In the genomic region with DNA sequence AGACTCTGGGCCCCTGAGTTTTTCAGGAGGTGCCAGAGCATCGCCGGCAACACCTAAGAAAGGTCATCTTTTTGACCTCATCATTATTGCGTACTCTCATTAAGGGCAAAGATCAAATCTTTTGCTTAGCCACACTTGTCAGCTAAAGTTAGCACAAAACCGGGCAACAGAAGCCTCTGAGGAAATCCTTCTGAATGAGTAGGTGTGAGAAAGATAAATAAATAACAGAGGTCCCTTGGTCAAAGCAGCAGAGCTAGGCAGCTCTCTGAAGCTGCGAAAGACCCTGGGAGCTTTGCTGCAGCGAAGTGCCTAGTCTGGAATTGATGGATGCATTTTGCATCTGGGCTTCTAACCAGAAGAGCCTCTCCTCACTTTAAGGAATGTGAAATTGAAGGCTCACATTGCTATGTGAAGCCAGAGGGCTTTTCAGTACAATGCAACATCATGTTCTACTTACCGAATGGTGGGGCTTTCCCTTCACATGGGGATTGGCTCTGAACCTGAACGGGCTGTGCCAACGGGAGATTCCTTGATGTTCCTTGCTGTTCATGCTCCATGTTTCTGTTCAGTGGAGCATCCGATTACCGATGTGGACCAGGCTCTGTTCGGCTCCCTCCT, we compare ENCODE assay signal across 19 cellular contexts.
A peak's percentile ranks its signal among the peaks of the same experiment; 100 is the strongest.
DNase-seq lines count a peak whose midpoint lies in the region; ATAC-seq and TF ChIP-seq lines count a peak whose summit lies in the region.
"Had no signal": no experiment of that assay in that cellular context is flagged by ENCODE, and none has a peak within 500 bp of the region (broad histone marks: within the 10 kb centered on the region; RNA-seq: fewer than 3 reads in every experiment).

No MANE protein-coding gene starts in this region.

- no peak overlapping the region for H3K18ac ChIP-seq in IMR-90 (ENCODE audit: low read depth, low read length)
- H3K18ac ChIP-seq in neuronal stem cell (ENCODE audit: low read length): no peak overlapping the region

- peak overlapping the region; percentile 4 for H2AFZ ChIP-seq in IMR-90 (replicated peaks; ENCODE audit: low read length, poor library complexity)
- peak overlapping the region; percentile 37 for H2AFZ ChIP-seq in neuronal stem cell (ENCODE audit: low read length)

- H3K9me1 ChIP-seq in IMR-90 (ENCODE audit: insufficient read depth, low read length): no peaks in the 10 kb centered on the region; the same call in 1 of the 2 replicates

- dilution Hi-C loops in IMR-90 (cut with HindIII; ENCODE audit: low sequenced_read_pairs, unreplicated experiment): no loop called here

- no peaks in the 10 kb centered on the region for H4K20me1 ChIP-seq in IMR-90 (ENCODE audit: insufficient read depth, low read length)

- no peak overlapping the region for H2BK5ac ChIP-seq in IMR-90 (ENCODE audit: low read depth, low read length, poor library complexity, severe bottlenecking)
- no peak overlapping the region for H2BK5ac ChIP-seq in neuronal stem cell (ENCODE audit: low read length)

- H2BK20ac ChIP-seq in IMR-90 (ENCODE audit: low read depth, low read length): no peak overlapping the region

- no peak overlapping the region for H2AK5ac ChIP-seq in IMR-90 (ENCODE audit: low read depth, low read length)
- H2AK5ac ChIP-seq in neuronal stem cell (ENCODE audit: low read depth, low read length): no peak overlapping the region

- no peak overlapping the region for H3K14ac ChIP-seq in IMR-90 (replicated peaks; ENCODE audit: low read depth, low read length)
- no peak overlapping the region for H3K14ac ChIP-seq in neuronal stem cell (ENCODE audit: low read length)

- H3K79me1 ChIP-seq in IMR-90 (ENCODE audit: low read depth in 1 of 2, low read length in 2 of 2) (no peaks in the 10 kb centered on the region), neuronal stem cell (ENCODE audit: low read depth, low read length) (no peaks in the 10 kb centered on the region)

- H3K23ac ChIP-seq in IMR-90 (ENCODE audit: low read depth, low read length): no peak overlapping the region
- H3K23ac ChIP-seq in neuronal stem cell (ENCODE audit: low read depth, low read length, poor library complexity): no peak overlapping the region

- 0% methylated on average over 8 of the region's 12 CpGs; no CpG with 5 or more reads in 1 of the 2 experiments for WGBS in IMR-90 (ENCODE audit: extremely low coverage in 2 of 2, insufficient read length in 1 of 2), 2 experiments
- no CpG with 5 or more reads among the region's 12 CpGs for WGBS in neuronal stem cell (ENCODE audit: extremely low coverage in 2 of 2, insufficient read length in 2 of 2, insufficient replicate concordance in 1 of 2), 2 donors
- WGBS in spleen, 5 donors: 66 to 77% (median 71%) methylated on average over 12 of the region's 12 CpGs

- in situ Hi-C loops in IMR-90 (cut with MboI; ENCODE audit: low sequenced_read_pairs): no loop called here
- in situ Hi-C loops in KBM-7 (cut with MboI; ENCODE audit: low pct_unique_long_range_greater_than_20kb, low sequenced_read_pairs): no loop called here

- no peak for TF ChIP-seq RAD21 in IMR-90 (IDR thresholded peaks at IDR 0.05; ENCODE audit: low read length)

- POLR2A ChIA-PET in IMR-90 (lab: Charles Lee; ENCODE audit: unreplicated experiment): no interaction called here

- intact Hi-C loops in IMR-90 (cut with micrococcal nuclease) (no loop called here), spleen (cut with DNase I; ENCODE audit: low total_unique reads) (no loop called here)

- no peaks in the 10 kb centered on the region for H3K36me3 ChIP-seq in IMR-90 (ENCODE audit: control insufficient read depth, insufficient read depth, low read length)
- no peaks in the 10 kb centered on the region for H3K36me3 ChIP-seq in neuronal stem cell (replicated peaks in 1 of 2; ENCODE audit: control insufficient read depth in 2 of 2, insufficient read depth in 2 of 2, low read length in 2 of 2)
- H3K36me3 ChIP-seq in spleen: no peaks in the 10 kb centered on the region
- H3K36me3 ChIP-seq: MG63 had no signal

- TF ChIP-seq CTCF in AG09319 (IDR thresholded peaks at IDR 0.05; ENCODE audit: low read depth, low read length) (no peak), IMR-90 (conservative IDR thresholded peaks at IDR 0.05; ENCODE audit: low read depth, low read length) (no peak), spleen (IDR thresholded peaks at IDR 0.05 in 8 of 11, conservative IDR thresholded peaks at IDR 0.05 in 3 of 11) (no peak)

- DNase-seq in AG09319 (ENCODE audit: extremely low read depth, low read depth) (peak; percentile 15), IMR-90 (peak; percentile 25), fibroblast of the conjunctiva (ENCODE audit: low read depth) (peak; percentile 13), neuronal stem cell (ENCODE audit: low spot score) (no peak), KBM-7 (no peak), spleen (no peak), caudate nucleus (lab: John Stamatoyannopoulos, UW) (no peak)
- DNase-seq: activated CD4-positive, alpha-beta T cell treated with anti-CD3 and anti-CD28 coated beads for 4 hours; AML-193; erythroblast; MG63; naive B cell; NCI-H1436 treated with DMSO at 0.1 percent for 48 hours; NCI-H2171; NCI-H526 treated with DMSO at 0.1 percent for 48 hours; small intestine; stimulated activated CD4-positive, alpha-beta T cell treated with anti-CD3 and anti-CD28 coated beads, Interleukin-4, amount 100 ng/mL, for 24 hours had no signal

- H2BK12ac ChIP-seq in neuronal stem cell (ENCODE audit: low read length): no peak overlapping the region

- CTCF ChIA-PET in IMR-90 (lab: Yijun Ruan, JAX): no interaction called here

- H2BK15ac ChIP-seq in IMR-90 (ENCODE audit: low read depth, low read length) (no peak overlapping the region), neuronal stem cell (ENCODE audit: low read length) (no peak overlapping the region)

- H3K9me3 ChIP-seq in IMR-90 (ENCODE audit: control insufficient read depth, insufficient read depth, low read length): no peaks in the 10 kb centered on the region
- no peaks in the 10 kb centered on the region for H3K9me3 ChIP-seq in neuronal stem cell (replicated peaks in 1 of 2; ENCODE audit: control insufficient read depth in 2 of 2, insufficient read depth in 1 of 2, low read depth in 1 of 2, low read length in 2 of 2)
- H3K9me3 ChIP-seq in spleen: no peaks in the 10 kb centered on the region
- H3K9me3 ChIP-seq: MG63 had no signal

- no peak overlapping the region for H4K5ac ChIP-seq in IMR-90 (ENCODE audit: low read depth, low read length)

- BruUV-seq in IMR-90 (replicated peaks; lab: Mats Ljungman, UMichigan): no TSS peak

- H3K27me3 ChIP-seq in IMR-90 (ENCODE audit: control insufficient read depth, insufficient read depth, low read length) (peaks cover 20% of the 10 kb centered on the region), neuronal stem cell (ENCODE audit: control insufficient read depth in 3 of 3, insufficient read depth in 3 of 3, low read depth in 1 of 3, low read length in 3 of 3) (no peaks in the 10 kb centered on the region), spleen (replicated peaks in 1 of 7) (peaks cover 0 to 10% (median 0%) of the 10 kb centered on the region in 7 donors)
- H3K27me3 ChIP-seq: MG63 had no signal

- H4K91ac ChIP-seq in IMR-90 (ENCODE audit: insufficient read depth, low read depth, low read length) (no peak overlapping the region), neuronal stem cell (ENCODE audit: low read depth, low read length, poor library complexity) (no peak overlapping the region)

- no peak overlapping the region for H3K9ac ChIP-seq in IMR-90 (ENCODE audit: low read depth, low read length)
- no peak overlapping the region for H3K9ac ChIP-seq in neuronal stem cell (ENCODE audit: low read depth, low read length, poor library complexity)

- TF ChIP-seq POLR2A in IMR-90 (IDR thresholded peaks at IDR 0.05; ENCODE audit: low read depth, low read length) (no peak), spleen (IDR thresholded peaks at IDR 0.05) (no peak)

- no peaks in the 10 kb centered on the region; the same call in 1 of the 2 replicates for H3K4me1 ChIP-seq in IMR-90 (ENCODE audit: control insufficient read depth, insufficient read depth, low read length)
- H3K4me1 ChIP-seq in neuronal stem cell (ENCODE audit: control insufficient read depth in 2 of 2, insufficient read depth in 1 of 2, low read depth in 1 of 2, low read length in 2 of 2): peaks cover 5 to 10% of the 10 kb centered on the region in 2 donors
- no peaks in the 10 kb centered on the region for H3K4me1 ChIP-seq in spleen

- H2BK120ac ChIP-seq in IMR-90 (ENCODE audit: low read depth, low read length) (no peak overlapping the region), neuronal stem cell (ENCODE audit: low read depth, low read length) (no peak overlapping the region)

- H3K27ac ChIP-seq in IMR-90 (ENCODE audit: insufficient read depth, low read length) (no peak overlapping the region), neuronal stem cell (replicated peaks; ENCODE audit: low read length) (no peak overlapping the region), spleen (no peak overlapping the region), caudate nucleus (ENCODE audit: low read depth, low read length) (no peak overlapping the region)

- ATAC-seq in IMR-90 (ENCODE audit: low read depth) (peak; percentile 51), HG03025 (IDR thresholded peaks at IDR 0.05; ENCODE audit: low FRiP score, unreplicated experiment) (no peak)

- H3K56ac ChIP-seq in IMR-90 (ENCODE audit: extremely low read depth, insufficient read depth, low read length): no peak overlapping the region

- H3K4ac ChIP-seq in IMR-90 (ENCODE audit: low read depth, low read length): no peak overlapping the region
- H3K4ac ChIP-seq in neuronal stem cell (ENCODE audit: low read length): no peak overlapping the region

- H2AK9ac ChIP-seq in IMR-90 (replicated peaks; ENCODE audit: low read depth, low read length, poor library complexity): peak overlapping the region; percentile 44

- H4K8ac ChIP-seq in IMR-90 (ENCODE audit: low read depth in 2 of 2, low read length in 2 of 2) (no peak overlapping the region), neuronal stem cell (ENCODE audit: low read depth, low read length) (no peak overlapping the region)

- H3K4me2 ChIP-seq in IMR-90 (ENCODE audit: low read depth, low read length) (peak overlapping the region; percentile 44), neuronal stem cell (ENCODE audit: insufficient read depth, low read length, poor library complexity, severe bottlenecking) (no peak overlapping the region)

- H3K4me3 ChIP-seq in IMR-90 (ENCODE audit: insufficient read depth, low read depth, low read length) (no peak overlapping the region), neuronal stem cell (ENCODE audit: low read length in 2 of 2) (no peak overlapping the region), spleen (no peak overlapping the region)
- H3K4me3 ChIP-seq: lung, MG63 had no signal

TF ChIP-seq in IMR-90, 13 proteins besides CTCF, POLR2A, EP300 and RAD21 (continues in another document):
- TF ChIP-seq SMC3 (IDR thresholded peaks at IDR 0.05; ENCODE audit: low read depth, low read length) (no peak), RFX5 (IDR thresholded peaks at IDR 0.05; ENCODE audit: low read depth, low read length) (no peak), MAFK (IDR thresholded peaks at IDR 0.05; ENCODE audit: low read depth, low read length) (no peak)

Comparison
In these comparisons a context has a peak if more than half of its experiments do, and no peak if none do; other contexts are left out.
1. DNase-seq: peak in AG09319 (single experiment), IMR-90 (single experiment) and fibroblast of the conjunctiva (single experiment); none in neuronal stem cell (single experiment), KBM-7 (single experiment), spleen (single experiment) and caudate nucleus (0 of 61).